In the genomic region with DNA sequence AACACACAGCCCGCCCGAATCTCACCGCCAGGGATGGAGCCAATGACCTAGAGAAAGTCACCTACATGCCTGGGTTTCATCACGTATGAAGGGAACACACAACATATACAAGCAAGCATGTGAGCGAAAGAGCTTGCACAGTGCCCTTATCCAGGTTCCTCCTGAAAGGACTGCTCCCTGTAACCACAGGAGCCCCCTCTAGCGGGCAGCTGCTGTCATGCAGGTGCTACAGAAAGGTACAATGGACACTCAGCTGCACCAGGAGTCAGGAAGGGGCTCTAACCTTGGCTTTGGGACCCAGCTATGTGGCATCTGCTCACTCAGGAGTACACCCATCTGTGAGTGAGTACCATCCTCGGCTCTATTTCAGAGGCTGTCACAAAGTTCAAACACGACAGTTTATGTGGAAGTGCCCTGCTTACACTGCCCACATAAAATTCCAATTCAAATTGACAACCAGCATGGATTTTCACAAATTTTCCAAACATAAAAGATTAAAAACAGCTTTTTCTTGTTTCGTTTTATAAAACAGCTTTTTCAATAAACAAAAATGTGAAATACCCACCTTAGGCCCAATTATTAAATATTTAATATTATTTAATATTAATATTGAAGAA, we compare ENCODE assay signal across 8 cellular contexts. TPM values are rescaled to one million over a fixed set of nuclear protein-coding genes. Genes with fewer than 3 reads are reported as not detected.
DNase-seq lines count a peak whose midpoint lies in the region; ATAC-seq, FAIRE-seq and TF ChIP-seq lines count a peak whose summit lies in the region.

No MANE protein-coding gene starts in this region.

- no peak overlapping the region for H3K4me3 Mint-ChIP-seq in activated CD4-positive, alpha-beta T cell treated with anti-CD3 and anti-CD28 coated beads, Interleukin-2, amount 10 ng/mL, durations not matched to agents 7 days and 5 days

- peaks cover 23% of the 10 kb centered on the region for H3K36me3 Mint-ChIP-seq in activated CD4-positive, alpha-beta T cell treated with anti-CD3 and anti-CD28 coated beads, Interleukin-2, amount 10 ng/mL, durations not matched to agents 7 days and 5 days (ENCODE audit: low read depth)

- peaks cover 21% of the 10 kb centered on the region for H3K4me1 Mint-ChIP-seq in activated CD4-positive, alpha-beta T cell treated with anti-CD3 and anti-CD28 coated beads, Interleukin-2, amount 10 ng/mL, durations not matched to agents 7 days and 5 days

- CTCF ChIA-PET in activated CD4-positive, alpha-beta T cell treated with anti-CD3 and anti-CD28 coated beads, Interleukin-2, amount 10 ng/mL, durations not matched to agents 7 days and 5 days (lab: Charles Lee): interaction anchor here (0.7 to 0.9 kb wide), 3 partner anchors 10 to 75 kb away, joined by 3 read pairs; no protein-coding TSS in a partner anchor

- POLR2A ChIA-PET in activated CD4-positive, alpha-beta T cell treated with anti-CD3 and anti-CD28 coated beads, Interleukin-2, amount 10 ng/mL, durations not matched to agents 7 days and 5 days (lab: Charles Lee): no interaction called here

- no peak for TF ChIP-seq POLR2A in GM12892 (IDR thresholded peaks at IDR 0.05; ENCODE audit: low read depth, low read length)

- peak; percentile 63 for DNase-seq in A172 (ENCODE audit: low spot score)
- DNase-seq in GM12892 (ENCODE audit: insufficient read length): peak; percentile 58
- DNase-seq in NCI-H2227 treated with DMSO at 0.1 percent for 48 hours (lab: John Stamatoyannopoulos, UW): peak; percentile 20
- DNase-seq in activated CD4-positive, alpha-beta T cell treated with anti-CD3 and anti-CD28 coated beads, Interleukin-2, amount 10 ng/mL, durations not matched to agents 7 days and 5 days: peak; percentile 74
- peak; percentile 44 for DNase-seq in effector CD8-positive, alpha-beta T cell (lab: John Stamatoyannopoulos, UW)
- peak; percentile 50 for DNase-seq in mucosa of gallbladder (ENCODE audit: low spot score)
- DNase-seq in stimulated activated CD8-positive, alpha-beta memory T cell treated with anti-CD3 and anti-CD28 coated beads, Interleukin-7, amount 100 ng/mL, for 4 hours (ENCODE audit: low read depth in 2 of 2): peak; percentile 24 to 27

- no peaks in the 10 kb centered on the region for H3K27me3 Mint-ChIP-seq in activated CD4-positive, alpha-beta T cell treated with anti-CD3 and anti-CD28 coated beads, Interleukin-2, amount 10 ng/mL, durations not matched to agents 7 days and 5 days

- H3K9me3 Mint-ChIP-seq in activated CD4-positive, alpha-beta T cell treated with anti-CD3 and anti-CD28 coated beads, Interleukin-2, amount 10 ng/mL, durations not matched to agents 7 days and 5 days: no peaks in the 10 kb centered on the region

- peak; percentile 14 for FAIRE-seq in GM12892 (lab: Jason Lieb, UNC)

- no peak for ATAC-seq in HG03342 (IDR thresholded peaks at IDR 0.05; ENCODE audit: unreplicated experiment)

- H3K27ac Mint-ChIP-seq in activated CD4-positive, alpha-beta T cell treated with anti-CD3 and anti-CD28 coated beads, Interleukin-2, amount 10 ng/mL, durations not matched to agents 7 days and 5 days: no peak overlapping the region

RNA-seq across cellular contexts. Expression of a gene that starts 3.5 kb away (rescaled TPM):
- 203 and 219 TPM in 2 replicates for total RNA-seq in A172 (2014; rRNA removed; shearing (Covaris generic))
- 106 TPM for polyA plus RNA-seq in GM12892 (2012; ENCODE audit: missing spikeins)
- total RNA-seq in activated CD4-positive, alpha-beta T cell treated with anti-CD3 and anti-CD28 coated beads, Interleukin-2, amount 10 ng/mL, durations not matched to agents 7 days and 5 days: 100 to 1,000 TPM; 111 TPM
- 103 TPM for total RNA-seq in mucosa of gallbladder

RNA-seq across cellular contexts. Expression of a gene that starts 8.6 kb away (rescaled TPM):
- total RNA-seq in A172 (2014; rRNA removed; shearing (Covaris generic)): not detected in 2 replicates
- polyA plus RNA-seq in GM12892 (2012; ENCODE audit: missing spikeins): not detected
- not detected for total RNA-seq in activated CD4-positive, alpha-beta T cell treated with anti-CD3 and anti-CD28 coated beads, Interleukin-2, amount 10 ng/mL, durations not matched to agents 7 days and 5 days
- total RNA-seq in mucosa of gallbladder: not detected

RNA-seq across cellular contexts. Expression of a gene that starts 31.7 kb away (rescaled TPM):
- total RNA-seq in A172 (2014; rRNA removed; shearing (Covaris generic)): not detected in 2 replicates
- not detected for polyA plus RNA-seq in GM12892 (2012; ENCODE audit: missing spikeins)
- total RNA-seq in activated CD4-positive, alpha-beta T cell treated with anti-CD3 and anti-CD28 coated beads, Interleukin-2, amount 10 ng/mL, durations not matched to agents 7 days and 5 days: not detected
- total RNA-seq in mucosa of gallbladder: not detected

Comparison
In these comparisons a context has a peak if more than half of its experiments do, and no peak if none do; other contexts are left out.
1. DNase-seq: peak in every context shown above with its lines; median percentile 74 in activated CD4-positive, alpha-beta T cell treated with anti-CD3 and anti-CD28 coated beads, Interleukin-2, amount 10 ng/mL, durations not matched to agents 7 days and 5 days; 63 in A172; 58 in GM12892; 50 in mucosa of gallbladder; 44 in effector CD8-positive, alpha-beta T cell; 26 in stimulated activated CD8-positive, alpha-beta memory T cell treated with anti-CD3 and anti-CD28 coated beads, Interleukin-7, amount 100 ng/mL, for 4 hours; 20 in NCI-H2227 treated with DMSO at 0.1 percent for 48 hours.